20 cellular contexts compared by ENCODE assay signal in the genomic region with DNA sequence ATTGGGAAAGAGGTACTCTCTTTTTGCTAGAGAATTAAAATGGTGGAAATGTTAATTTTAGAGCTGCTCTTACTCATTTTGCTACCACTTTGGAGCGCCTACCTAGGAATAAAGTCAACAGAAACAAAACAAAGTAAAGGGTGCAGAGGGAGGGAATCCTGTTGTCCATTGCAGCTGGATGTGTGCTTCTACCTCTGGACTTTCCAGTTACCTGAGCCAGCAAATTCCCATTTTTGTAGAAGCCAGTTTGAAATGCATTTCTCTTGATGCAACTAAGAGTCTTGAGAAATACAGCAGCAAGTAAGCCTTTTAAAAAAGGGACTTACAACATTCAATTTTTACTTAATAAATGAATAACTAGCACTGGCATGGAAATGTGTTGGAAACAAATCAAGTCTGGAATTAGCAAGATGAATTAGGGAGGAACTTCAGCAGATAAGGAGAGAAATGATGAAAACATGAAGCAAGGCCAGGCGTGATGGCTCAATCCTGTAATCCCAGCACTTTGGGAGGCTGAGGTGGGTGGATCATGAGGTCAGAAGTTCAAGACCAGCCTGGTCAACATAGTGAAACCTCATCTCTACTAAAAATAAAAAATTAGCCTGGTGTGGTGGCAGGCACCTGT.
"Had no signal": no experiment of that assay in that cellular context is flagged by ENCODE, and none has a peak within 500 bp of the region (broad histone marks: within the 10 kb centered on the region; RNA-seq: fewer than 3 reads in every experiment).

No MANE protein-coding gene starts in this region.

- H3K4me1 ChIP-seq: prostate gland, tibial nerve had no signal

- H3K9me3 ChIP-seq: mucosa of descending colon, neutrophil, ovary, prostate gland, tibial nerve had no signal

- H3K4me3 ChIP-seq: cardiac muscle cell, coronary artery, dorsolateral prefrontal cortex, mucosa of descending colon, ovary, prostate gland, tibial nerve had no signal

- H3K36me3 ChIP-seq: cardiac muscle cell, neutrophil, ovary, prostate gland, tibial nerve had no signal

- ATAC-seq: activated CD8-positive, alpha-beta memory T cell treated with anti-CD3 and anti-CD28 coated beads, Interleukin-2, amount 10 ng/mL, durations not matched to agents 7 days and 5 days; activated CD8-positive, alpha-beta T cell treated with anti-CD3 and anti-CD28 coated beads, Interleukin-2, amount 10 ng/mL, durations not matched to agents 7 days and 5 days; mucosa of descending colon; natural killer cell treated with Interleukin-12 subunit alpha and Interleukin-12 subunit beta and Interleukin-15 and Interleukin-18, amount 100 ng/mL, for 72 hours had no signal

- H3K27me3 ChIP-seq: cardiac muscle cell, dorsolateral prefrontal cortex, neutrophil, ovary, tibial nerve had no signal

- DNase-seq: activated B cell treated with CpG ODN at 0.5 μM for 24 hours; activated CD4-positive, alpha-beta T cell treated with anti-CD3 and anti-CD28 coated beads, Interleukin-2, amount 50 U/mL, for 1 hour; activated CD8-positive, alpha-beta memory T cell treated with anti-CD3 and anti-CD28 coated beads, Interleukin-2, amount 10 ng/mL, durations not matched to agents 7 days and 5 days; activated CD8-positive, alpha-beta T cell treated with anti-CD3 and anti-CD28 coated beads, Interleukin-2, amount 10 ng/mL, durations not matched to agents 7 days and 5 days; activated T-cell treated with anti-CD3 and anti-CD28 coated beads, Interleukin-2, amount 50 U/mL, for 48 hours; anterior cingulate cortex; dorsolateral prefrontal cortex; effector memory CD4-positive, alpha-beta T cell; islet precursor cell; mucosa of descending colon; stimulated activated CD4-positive, alpha-beta T cell treated with anti-CD3 and anti-CD28 coated beads, Interleukin-2, amount 100 ng/mL, for 48 hours; stimulated activated naive CD4-positive, alpha-beta T cell treated with Interleukin-2 at 50 U/mL for 16 hours; T-helper 1 cell had no signal

- H3K27ac ChIP-seq: cardiac muscle cell, coronary artery, dorsolateral prefrontal cortex, neutrophil, ovary, prostate gland, tibial nerve had no signal
